11 cellular contexts compared by ENCODE assay signal in genomic region chr6:156061958-156062661, GRCh38.
"Had no signal": no experiment of that assay in that cellular context is flagged by ENCODE, and none has a peak within 500 bp of the region (broad histone marks: within the 10 kb centered on the region; RNA-seq: fewer than 3 reads in every experiment).

No MANE protein-coding gene starts in this region.

- H3K4me3 ChIP-seq: breast epithelium, lung, tibial nerve had no signal

- DNase-seq: activated CD4-positive, alpha-beta T cell treated with anti-CD3 and anti-CD28 coated beads, Interleukin-2, amount 50 U/mL, for 1 hour; activated naive CD8-positive, alpha-beta T cell treated with anti-CD3 and anti-CD28 coated beads for 36 hours; anterior cingulate cortex; endodermal cell; glutamatergic neuron; kidney glomerular epithelial cell; stimulated activated CD4-positive, alpha-beta T cell treated with anti-CD3 and anti-CD28 coated beads, Interleukin-2, amount 100 ng/mL, for 48 hours; SW 1271 had no signal

- H3K27me3 ChIP-seq: breast epithelium, tibial nerve had no signal

- H3K36me3 ChIP-seq: breast epithelium, tibial nerve had no signal

- H3K9me3 ChIP-seq: breast epithelium, tibial nerve had no signal

- H3K4me1 ChIP-seq: breast epithelium had no signal
